1 cellular context compared by ENCODE assay signal in the genomic region with DNA sequence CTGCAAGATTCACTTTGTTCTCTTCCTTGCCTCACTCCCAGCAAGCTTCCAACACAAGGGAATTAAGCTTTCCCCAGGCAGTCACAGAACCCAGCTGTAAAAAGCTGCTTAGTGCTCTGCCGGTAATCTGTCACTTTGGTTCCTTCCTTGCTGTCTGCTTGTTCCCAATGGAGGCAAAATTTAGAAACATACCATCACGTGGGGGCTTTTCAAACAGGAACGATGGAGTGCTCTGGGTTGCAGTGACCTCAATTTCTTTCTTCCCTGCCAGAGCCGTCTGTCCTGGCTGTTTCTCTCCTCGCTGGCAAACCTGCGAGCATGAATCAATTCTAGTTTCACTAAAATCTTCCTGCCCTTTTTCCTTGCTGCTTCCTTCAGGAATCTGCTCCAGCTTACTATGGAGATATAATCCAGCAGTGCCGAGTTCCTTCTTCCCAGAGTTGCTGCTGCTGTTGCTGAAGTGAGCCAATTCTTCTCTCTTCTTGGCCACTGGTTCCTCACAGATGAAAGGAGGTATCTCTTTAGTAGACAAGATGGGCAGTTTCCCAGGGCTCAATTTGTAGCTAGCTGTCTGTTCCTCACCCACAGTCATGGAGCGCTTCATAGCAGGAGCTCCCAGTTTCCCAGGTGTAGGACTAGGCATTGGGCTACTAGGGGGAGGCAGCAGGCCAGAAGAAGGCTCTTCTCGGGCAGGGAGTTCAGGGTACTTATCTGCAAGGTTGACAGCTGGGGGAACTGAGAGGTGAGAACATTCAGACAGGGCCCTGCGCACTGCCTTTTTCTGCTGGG.
TF ChIP-seq lines count a peak whose summit lies in the region.

No MANE protein-coding gene starts in this region.

TF ChIP-seq in GM23338, 12 proteins besides CTCF, POLR2A, EP300 and RAD21 (continued from another document):
- no peak for TF ChIP-seq REST (IDR thresholded peaks at IDR 0.05; ENCODE audit: unreplicated experiment)
- TF ChIP-seq, protein P1, sequence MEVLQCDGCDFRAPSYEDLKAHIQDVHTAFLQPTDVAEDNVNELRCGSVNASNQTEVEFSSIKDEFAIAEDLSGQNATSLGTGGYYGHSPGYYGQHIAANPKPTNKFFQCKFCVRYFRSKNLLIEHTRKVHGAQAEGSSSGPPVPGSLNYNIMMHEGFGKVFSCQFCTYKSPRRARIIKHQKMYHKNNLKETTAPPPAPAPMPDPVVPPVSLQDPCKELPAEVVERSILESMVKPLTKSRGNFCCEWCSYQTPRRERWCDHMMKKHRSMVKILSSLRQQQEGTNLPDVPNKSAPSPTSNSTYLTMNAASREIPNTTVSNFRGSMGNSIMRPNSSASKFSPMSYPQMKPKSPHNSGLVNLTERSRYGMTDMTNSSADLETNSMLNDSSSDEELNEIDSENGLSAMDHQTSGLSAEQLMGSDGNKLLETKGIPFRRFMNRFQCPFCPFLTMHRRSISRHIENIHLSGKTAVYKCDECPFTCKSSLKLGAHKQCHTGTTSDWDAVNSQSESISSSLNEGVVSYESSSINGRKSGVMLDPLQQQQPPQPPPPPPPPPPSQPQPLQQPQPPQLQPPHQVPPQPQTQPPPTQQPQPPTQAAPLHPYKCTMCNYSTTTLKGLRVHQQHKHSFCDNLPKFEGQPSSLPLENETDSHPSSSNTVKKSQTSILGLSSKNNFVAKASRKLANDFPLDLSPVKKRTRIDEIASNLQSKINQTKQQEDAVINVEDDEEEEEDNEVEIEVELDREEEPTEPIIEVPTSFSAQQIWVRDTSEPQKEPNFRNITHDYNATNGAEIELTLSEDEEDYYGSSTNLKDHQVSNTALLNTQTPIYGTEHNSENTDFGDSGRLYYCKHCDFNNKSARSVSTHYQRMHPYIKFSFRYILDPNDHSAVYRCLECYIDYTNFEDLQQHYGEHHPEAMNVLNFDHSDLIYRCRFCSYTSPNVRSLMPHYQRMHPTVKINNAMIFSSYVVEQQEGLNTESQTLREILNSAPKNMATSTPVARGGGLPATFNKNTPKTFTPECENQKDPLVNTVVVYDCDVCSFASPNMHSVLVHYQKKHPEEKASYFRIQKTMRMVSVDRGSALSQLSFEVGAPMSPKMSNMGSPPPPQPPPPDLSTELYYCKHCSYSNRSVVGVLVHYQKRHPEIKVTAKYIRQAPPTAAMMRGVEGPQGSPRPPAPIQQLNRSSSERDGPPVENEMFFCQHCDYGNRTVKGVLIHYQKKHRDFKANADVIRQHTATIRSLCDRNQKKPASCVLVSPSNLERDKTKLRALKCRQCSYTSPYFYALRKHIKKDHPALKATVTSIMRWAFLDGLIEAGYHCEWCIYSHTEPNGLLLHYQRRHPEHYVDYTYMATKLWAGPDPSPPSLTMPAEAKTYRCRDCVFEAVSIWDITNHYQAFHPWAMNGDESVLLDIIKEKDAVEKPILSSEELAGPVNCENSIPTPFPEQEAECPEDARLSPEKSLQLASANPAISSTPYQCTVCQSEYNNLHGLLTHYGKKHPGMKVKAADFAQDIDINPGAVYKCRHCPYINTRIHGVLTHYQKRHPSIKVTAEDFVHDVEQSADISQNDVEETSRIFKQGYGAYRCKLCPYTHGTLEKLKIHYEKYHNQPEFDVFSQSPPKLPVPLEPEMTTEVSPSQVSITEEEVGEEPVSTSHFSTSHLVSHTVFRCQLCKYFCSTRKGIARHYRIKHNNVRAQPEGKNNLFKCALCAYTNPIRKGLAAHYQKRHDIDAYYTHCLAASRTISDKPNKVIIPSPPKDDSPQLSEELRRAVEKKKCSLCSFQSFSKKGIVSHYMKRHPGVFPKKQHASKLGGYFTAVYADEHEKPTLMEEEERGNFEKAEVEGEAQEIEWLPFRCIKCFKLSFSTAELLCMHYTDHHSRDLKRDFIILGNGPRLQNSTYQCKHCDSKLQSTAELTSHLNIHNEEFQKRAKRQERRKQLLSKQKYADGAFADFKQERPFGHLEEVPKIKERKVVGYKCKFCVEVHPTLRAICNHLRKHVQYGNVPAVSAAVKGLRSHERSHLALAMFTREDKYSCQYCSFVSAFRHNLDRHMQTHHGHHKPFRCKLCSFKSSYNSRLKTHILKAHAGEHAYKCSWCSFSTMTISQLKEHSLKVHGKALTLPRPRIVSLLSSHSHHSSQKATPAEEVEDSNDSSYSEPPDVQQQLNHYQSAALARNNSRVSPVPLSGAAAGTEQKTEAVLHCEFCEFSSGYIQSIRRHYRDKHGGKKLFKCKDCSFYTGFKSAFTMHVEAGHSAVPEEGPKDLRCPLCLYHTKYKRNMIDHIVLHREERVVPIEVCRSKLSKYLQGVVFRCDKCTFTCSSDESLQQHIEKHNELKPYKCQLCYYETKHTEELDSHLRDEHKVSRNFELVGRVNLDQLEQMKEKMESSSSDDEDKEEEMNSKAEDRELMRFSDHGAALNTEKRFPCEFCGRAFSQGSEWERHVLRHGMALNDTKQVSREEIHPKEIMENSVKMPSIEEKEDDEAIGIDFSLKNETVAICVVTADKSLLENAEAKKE (CRISPR knock-in tag; IDR thresholded peaks at IDR 0.05) = no peak
- no peak for TF ChIP-seq POLR2AphosphoS5 (IDR thresholded peaks at IDR 0.05; ENCODE audit: low read depth)
